Comparison of ENCODE assay signal across 9 cellular contexts in the genomic region with DNA sequence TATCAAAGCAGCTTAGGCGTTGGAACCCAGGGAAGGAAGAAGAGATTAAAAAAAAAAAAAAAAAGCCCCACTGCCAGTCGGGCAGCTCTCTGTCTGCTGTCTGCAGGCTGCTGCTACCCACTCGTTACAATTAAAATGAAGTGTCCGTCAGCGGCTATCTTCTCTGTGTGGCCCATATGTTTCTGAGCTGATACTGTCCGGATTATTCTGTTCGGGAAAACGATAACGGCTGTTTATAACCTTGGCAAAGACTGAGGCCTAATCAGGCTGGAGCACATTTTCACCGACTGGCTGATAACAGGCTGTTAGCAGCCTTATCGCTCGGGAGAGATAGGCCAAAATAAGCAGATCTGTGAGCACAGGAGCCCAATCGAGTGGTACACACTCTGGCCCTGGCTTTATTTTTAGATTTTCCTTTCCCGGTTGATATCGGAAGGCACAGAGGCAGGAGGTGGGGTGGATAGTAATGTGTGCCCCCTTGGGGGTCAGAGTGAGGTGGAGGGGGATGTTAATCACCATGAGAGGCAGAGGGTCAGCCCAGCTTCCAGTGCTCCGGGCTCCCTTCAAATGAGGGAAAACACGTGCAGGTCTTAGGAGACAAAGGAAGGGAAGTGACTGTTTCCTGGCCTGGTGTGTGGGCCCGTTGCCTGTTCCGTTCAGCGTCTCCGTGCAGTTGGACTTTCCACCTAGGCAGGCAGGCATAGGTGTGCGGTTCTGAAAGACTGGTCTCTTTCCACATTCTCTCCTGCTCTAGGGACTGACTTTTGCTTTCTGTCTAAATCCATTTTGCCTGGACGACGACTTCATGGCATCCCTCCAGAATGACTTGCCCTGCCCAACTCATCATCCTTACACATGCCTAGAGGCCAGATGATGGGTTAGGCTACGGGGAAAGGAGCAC.
DNase-seq lines count a peak whose midpoint lies in the region; ATAC-seq lines count a peak whose summit lies in the region.
"Had no signal": no experiment of that assay in that cellular context is flagged by ENCODE, and none has a peak within 500 bp of the region (broad histone marks: within the 10 kb centered on the region; RNA-seq: fewer than 3 reads in every experiment).

No MANE protein-coding gene starts in this region.

- no peak overlapping the region for H3K4me3 Mint-ChIP-seq in activated CD4-positive, alpha-beta T cell treated with anti-CD3 and anti-CD28 coated beads, Interleukin-2, amount 10 ng/mL, durations not matched to agents 7 days and 5 days

- WGBS in trophoblast cell (ENCODE audit: extremely low coverage, insufficient coverage, insufficient read length), result no CpG with 5 or more reads among the region's 25 CpGs

- H3K4me3 ChIP-seq in trophoblast cell (ENCODE audit: low read depth, low read length), result no peak overlapping the region

- no peak overlapping the region for H2BK120ac ChIP-seq in trophoblast cell (ENCODE audit: insufficient read depth, low read length, poor library complexity)

- H4K91ac ChIP-seq in trophoblast cell (ENCODE audit: low read depth, low read length), result no peak overlapping the region

- H2BK12ac ChIP-seq in trophoblast cell (ENCODE audit: low read length), result no peak overlapping the region

- no peaks in the 10 kb centered on the region for H3K36me3 Mint-ChIP-seq in activated CD4-positive, alpha-beta T cell treated with anti-CD3 and anti-CD28 coated beads, Interleukin-2, amount 10 ng/mL, durations not matched to agents 7 days and 5 days (ENCODE audit: low read depth)

- no peak overlapping the region for H3K4me2 ChIP-seq in trophoblast cell (ENCODE audit: low read length)

- no peaks in the 10 kb centered on the region for H3K27me3 Mint-ChIP-seq in activated CD4-positive, alpha-beta T cell treated with anti-CD3 and anti-CD28 coated beads, Interleukin-2, amount 10 ng/mL, durations not matched to agents 7 days and 5 days

- no peak overlapping the region for H2AFZ ChIP-seq in trophoblast cell (ENCODE audit: insufficient read depth, low read length, poor library complexity)

- peaks cover 14 to 15% of the 10 kb centered on the region in 2 experiments for H3K4me1 ChIP-seq in trophoblast cell (ENCODE audit: control insufficient read depth in 1 of 2, insufficient read depth in 2 of 2, low read length in 2 of 2)

- H3K27ac ChIP-seq in trophoblast cell (ENCODE audit: low read depth, low read length), result no peak overlapping the region

- no peaks in the 10 kb centered on the region for H3K9me3 Mint-ChIP-seq in activated CD4-positive, alpha-beta T cell treated with anti-CD3 and anti-CD28 coated beads, Interleukin-2, amount 10 ng/mL, durations not matched to agents 7 days and 5 days

- H3K9ac ChIP-seq in trophoblast cell (ENCODE audit: low read length), result no peak overlapping the region

- H3K79me1 ChIP-seq in trophoblast cell (ENCODE audit: low read length), result peaks cover 14% of the 10 kb centered on the region

- peak; percentile 80 to 82 for ATAC-seq in left cardiac atrium
- ATAC-seq in GM21737 (IDR thresholded peaks at IDR 0.05; ENCODE audit: unreplicated experiment), result no peak

- H2AK5ac ChIP-seq in trophoblast cell (ENCODE audit: low read length), result no peak overlapping the region

- H3K27ac Mint-ChIP-seq in activated CD4-positive, alpha-beta T cell treated with anti-CD3 and anti-CD28 coated beads, Interleukin-2, amount 10 ng/mL, durations not matched to agents 7 days and 5 days, result no peak overlapping the region

- H3K4ac ChIP-seq in trophoblast cell (ENCODE audit: low read depth, low read length), result peak overlapping the region; percentile 50

- DNase-seq in EL (peak; percentile 18), amniotic epithelial cell (ENCODE audit: low read depth) (peak; percentile 57), left cardiac atrium (peak; percentile 74), trophoblast cell (no peak), NCI-H446 treated with DMSO at 0.1 percent for 48 hours (lab: John Stamatoyannopoulos, UW) (no peak)
- no peak for DNase-seq in activated CD4-positive, alpha-beta T cell treated with anti-CD3 and anti-CD28 coated beads, Interleukin-2, amount 10 ng/mL, durations not matched to agents 7 days and 5 days
- DNase-seq in activated CD4-positive, alpha-beta T cell treated with anti-CD3 and anti-CD28 coated beads for 4 hours, result no peak
- DNase-seq: activated gamma-delta T cell treated with Interleukin-2 at 50 U/mL for 16 hours had no signal

- no peak overlapping the region for H4K8ac ChIP-seq in trophoblast cell (ENCODE audit: low read depth, low read length)

- no peak overlapping the region for H4K12ac ChIP-seq in trophoblast cell (ENCODE audit: low read depth, low read length)

- peaks cover 3% of the 10 kb centered on the region for H3K79me2 ChIP-seq in trophoblast cell (ENCODE audit: control insufficient read depth, insufficient read depth, low read length, poor library complexity)

- no peak overlapping the region for H2BK5ac ChIP-seq in trophoblast cell (ENCODE audit: low read depth, low read length, poor library complexity)

- no peaks in the 10 kb centered on the region for H3K27me3 ChIP-seq in trophoblast cell (ENCODE audit: insufficient read depth, low read length)

- H3K36me3 ChIP-seq in trophoblast cell (ENCODE audit: control insufficient read depth in 1 of 2, insufficient read depth in 2 of 2, low read length in 2 of 2), result peaks cover 0 to 6% of the 10 kb centered on the region in 2 experiments

- H3K14ac ChIP-seq in trophoblast cell (ENCODE audit: low read length), result no peak overlapping the region

- peak overlapping the region; percentile 74 for H3K18ac ChIP-seq in trophoblast cell (ENCODE audit: low read length)

- CTCF ChIA-PET in activated CD4-positive, alpha-beta T cell treated with anti-CD3 and anti-CD28 coated beads, Interleukin-2, amount 10 ng/mL, durations not matched to agents 7 days and 5 days (lab: Charles Lee), result interaction anchor here (0.9 to 1.1 kb wide), 2 partner anchors 12 to 52 kb away, joined by 3 read pairs; no protein-coding TSS in a partner anchor

- intact Hi-C loops in left cardiac atrium (cut with DNase I), result no loop called here

- H3K23ac ChIP-seq in trophoblast cell (ENCODE audit: low read length), result no peak overlapping the region

- no peaks in the 10 kb centered on the region for H3K4me1 Mint-ChIP-seq in activated CD4-positive, alpha-beta T cell treated with anti-CD3 and anti-CD28 coated beads, Interleukin-2, amount 10 ng/mL, durations not matched to agents 7 days and 5 days

- POLR2A ChIA-PET in activated CD4-positive, alpha-beta T cell treated with anti-CD3 and anti-CD28 coated beads, Interleukin-2, amount 10 ng/mL, durations not matched to agents 7 days and 5 days (lab: Charles Lee), result no interaction called here

- peaks cover 1% of the 10 kb centered on the region for H3K9me3 ChIP-seq in trophoblast cell (ENCODE audit: insufficient read depth, low read depth, low read length)

Comparison
In these comparisons a context has a peak if more than half of its experiments do, and no peak if none do; other contexts are left out.
1. DNase-seq: peak in EL (single experiment), amniotic epithelial cell (single experiment) and left cardiac atrium (single experiment); none in trophoblast cell (0 of 2), activated CD4-positive, alpha-beta T cell treated with anti-CD3 and anti-CD28 coated beads, Interleukin-2, amount 10 ng/mL, durations not matched to agents 7 days and 5 days (single experiment), NCI-H446 treated with DMSO at 0.1 percent for 48 hours (single experiment) and activated CD4-positive, alpha-beta T cell treated with anti-CD3 and anti-CD28 coated beads for 4 hours (0 of 2).